1 cellular context compared by ENCODE assay signal in genomic region chr12:51625370-51625769, GRCh38.
TF ChIP-seq lines count a peak whose summit lies in the region.

No MANE protein-coding gene starts in this region.

TF ChIP-seq in HepG2, 621 proteins besides CTCF, POLR2A, EP300 and RAD21 (continued from another document):
- no peak for TF ChIP-seq HMGXB3 (CRISPR knock-in tag; IDR thresholded peaks at IDR 0.05; ENCODE audit: borderline replicate concordance)
- TF ChIP-seq, protein P1, sequence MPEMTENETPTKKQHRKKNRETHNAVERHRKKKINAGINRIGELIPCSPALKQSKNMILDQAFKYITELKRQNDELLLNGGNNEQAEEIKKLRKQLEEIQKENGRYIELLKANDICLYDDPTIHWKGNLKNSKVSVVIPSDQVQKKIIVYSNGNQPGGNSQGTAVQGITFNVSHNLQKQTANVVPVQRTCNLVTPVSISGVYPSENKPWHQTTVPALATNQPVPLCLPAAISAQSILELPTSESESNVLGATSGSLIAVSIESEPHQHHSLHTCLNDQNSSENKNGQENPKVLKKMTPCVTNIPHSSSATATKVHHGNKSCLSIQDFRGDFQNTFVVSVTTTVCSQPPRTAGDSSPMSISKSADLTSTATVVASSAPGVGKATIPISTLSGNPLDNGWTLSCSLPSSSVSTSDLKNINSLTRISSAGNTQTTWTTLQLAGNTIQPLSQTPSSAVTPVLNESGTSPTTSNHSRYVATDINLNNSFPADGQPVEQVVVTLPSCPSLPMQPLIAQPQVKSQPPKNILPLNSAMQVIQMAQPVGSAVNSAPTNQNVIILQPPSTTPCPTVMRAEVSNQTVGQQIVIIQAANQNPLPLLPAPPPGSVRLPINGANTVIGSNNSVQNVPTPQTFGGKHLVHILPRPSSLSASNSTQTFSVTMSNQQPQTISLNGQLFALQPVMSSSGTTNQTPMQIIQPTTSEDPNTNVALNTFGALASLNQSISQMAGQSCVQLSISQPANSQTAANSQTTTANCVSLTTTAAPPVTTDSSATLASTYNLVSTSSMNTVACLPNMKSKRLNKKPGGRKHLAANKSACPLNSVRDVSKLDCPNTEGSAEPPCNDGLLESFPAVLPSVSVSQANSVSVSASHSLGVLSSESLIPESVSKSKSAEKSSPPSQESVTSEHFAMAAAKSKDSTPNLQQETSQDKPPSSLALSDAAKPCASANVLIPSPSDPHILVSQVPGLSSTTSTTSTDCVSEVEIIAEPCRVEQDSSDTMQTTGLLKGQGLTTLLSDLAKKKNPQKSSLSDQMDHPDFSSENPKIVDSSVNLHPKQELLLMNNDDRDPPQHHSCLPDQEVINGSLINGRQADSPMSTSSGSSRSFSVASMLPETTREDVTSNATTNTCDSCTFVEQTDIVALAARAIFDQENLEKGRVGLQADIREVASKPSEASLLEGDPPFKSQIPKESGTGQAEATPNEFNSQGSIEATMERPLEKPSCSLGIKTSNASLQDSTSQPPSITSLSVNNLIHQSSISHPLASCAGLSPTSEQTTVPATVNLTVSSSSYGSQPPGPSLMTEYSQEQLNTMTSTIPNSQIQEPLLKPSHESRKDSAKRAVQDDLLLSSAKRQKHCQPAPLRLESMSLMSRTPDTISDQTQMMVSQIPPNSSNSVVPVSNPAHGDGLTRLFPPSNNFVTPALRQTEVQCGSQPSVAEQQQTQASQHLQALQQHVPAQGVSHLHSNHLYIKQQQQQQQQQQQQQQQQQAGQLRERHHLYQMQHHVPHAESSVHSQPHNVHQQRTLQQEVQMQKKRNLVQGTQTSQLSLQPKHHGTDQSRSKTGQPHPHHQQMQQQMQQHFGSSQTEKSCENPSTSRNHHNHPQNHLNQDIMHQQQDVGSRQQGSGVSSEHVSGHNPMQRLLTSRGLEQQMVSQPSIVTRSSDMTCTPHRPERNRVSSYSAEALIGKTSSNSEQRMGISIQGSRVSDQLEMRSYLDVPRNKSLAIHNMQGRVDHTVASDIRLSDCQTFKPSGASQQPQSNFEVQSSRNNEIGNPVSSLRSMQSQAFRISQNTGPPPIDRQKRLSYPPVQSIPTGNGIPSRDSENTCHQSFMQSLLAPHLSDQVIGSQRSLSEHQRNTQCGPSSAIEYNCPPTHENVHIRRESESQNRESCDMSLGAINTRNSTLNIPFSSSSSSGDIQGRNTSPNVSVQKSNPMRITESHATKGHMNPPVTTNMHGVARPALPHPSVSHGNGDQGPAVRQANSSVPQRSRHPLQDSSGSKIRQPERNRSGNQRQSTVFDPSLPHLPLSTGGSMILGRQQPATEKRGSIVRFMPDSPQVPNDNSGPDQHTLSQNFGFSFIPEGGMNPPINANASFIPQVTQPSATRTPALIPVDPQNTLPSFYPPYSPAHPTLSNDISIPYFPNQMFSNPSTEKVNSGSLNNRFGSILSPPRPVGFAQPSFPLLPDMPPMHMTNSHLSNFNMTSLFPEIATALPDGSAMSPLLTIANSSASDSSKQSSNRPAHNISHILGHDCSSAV (CRISPR knock-in tag; IDR thresholded peaks at IDR 0.05; ENCODE audit: borderline replicate concordance), result no peak
